ENCODE assay signal across 8 cellular contexts in genomic region chr7:47601119-47601880, GRCh38. TPM values are rescaled to one million over a fixed set of nuclear protein-coding genes. Genes with fewer than 3 reads are reported as not detected.
DNase-seq lines count a peak whose midpoint lies in the region; ATAC-seq and TF ChIP-seq lines count a peak whose summit lies in the region.

No MANE protein-coding gene starts in this region.

- H3K79me1 ChIP-seq in trophoblast cell (ENCODE audit: low read length) = peaks cover 9% of the 10 kb centered on the region

- H3K4me3 Mint-ChIP-seq in activated naive CD4-positive, alpha-beta T cell treated with anti-CD3 and anti-CD28 coated beads for 36 hours = no peak overlapping the region

- H3K27me3 ChIP-seq in trophoblast cell (ENCODE audit: insufficient read depth, low read length) (no peaks in the 10 kb centered on the region), ascending aorta (no peaks in the 10 kb centered on the region)

- H3K23ac ChIP-seq in trophoblast cell (ENCODE audit: low read length) = no peak overlapping the region

- H3K4me1 ChIP-seq in trophoblast cell (ENCODE audit: control insufficient read depth in 1 of 2, insufficient read depth in 2 of 2, low read length in 2 of 2) (peaks cover 4 to 11% of the 10 kb centered on the region in 2 experiments), ascending aorta (peaks cover 12 to 44% of the 10 kb centered on the region in 2 donors)

- no peak overlapping the region for H2AFZ ChIP-seq in trophoblast cell (ENCODE audit: insufficient read depth, low read length, poor library complexity)

- H3K27me3 Mint-ChIP-seq in activated naive CD4-positive, alpha-beta T cell treated with anti-CD3 and anti-CD28 coated beads for 36 hours (ENCODE audit: low read depth) = peaks cover 6% of the 10 kb centered on the region

- peaks cover 0 to 4% of the 10 kb centered on the region in 2 experiments for H3K36me3 ChIP-seq in trophoblast cell (ENCODE audit: control insufficient read depth in 1 of 2, insufficient read depth in 2 of 2, low read length in 2 of 2)
- H3K36me3 ChIP-seq in ascending aorta = no peaks in the 10 kb centered on the region

- peak overlapping the region; percentile 8 for H2BK12ac ChIP-seq in trophoblast cell (ENCODE audit: low read length)

- no peak overlapping the region for H3K4ac ChIP-seq in trophoblast cell (ENCODE audit: low read depth, low read length)

- H2BK120ac ChIP-seq in trophoblast cell (ENCODE audit: insufficient read depth, low read length, poor library complexity) = no peak overlapping the region

- H3K36me3 Mint-ChIP-seq in activated naive CD4-positive, alpha-beta T cell treated with anti-CD3 and anti-CD28 coated beads for 36 hours (ENCODE audit: low read depth) = no peaks in the 10 kb centered on the region

- peak overlapping the region; percentile 16 for H2AK5ac ChIP-seq in trophoblast cell (ENCODE audit: low read length)

- DNase-seq in HK-2 (ENCODE audit: unreplicated experiment) (peak; percentile 68), amniotic stem cell (lab: John Stamatoyannopoulos, UW) (peak; percentile 40), trophoblast cell (peak; percentile 19 to 34), ascending aorta (ENCODE audit: low spot score in 2 of 2) (no peak)
- no peak for DNase-seq in activated naive CD4-positive, alpha-beta T cell treated with Interleukin-2 at 50 U/mL for 16 hours
- DNase-seq in activated naive CD4-positive, alpha-beta T cell treated with anti-CD3 and anti-CD28 coated beads for 36 hours = no peak

- WGBS in trophoblast cell (ENCODE audit: extremely low coverage, insufficient coverage, insufficient read length) = no CpG with 5 or more reads among the region's 4 CpGs

- H3K4me3 ChIP-seq in trophoblast cell (ENCODE audit: low read depth, low read length) (no peak overlapping the region), ascending aorta (no peak overlapping the region)

- no peak overlapping the region for H3K14ac ChIP-seq in trophoblast cell (ENCODE audit: low read length)

- H3K27ac ChIP-seq in trophoblast cell (ENCODE audit: low read depth, low read length) (no peak overlapping the region), ascending aorta (no peak overlapping the region)

- peak overlapping the region; percentile 9 for H3K18ac ChIP-seq in trophoblast cell (ENCODE audit: low read length)

- no peaks in the 10 kb centered on the region for H3K79me2 ChIP-seq in trophoblast cell (ENCODE audit: control insufficient read depth, insufficient read depth, low read length, poor library complexity)

- CTCF ChIA-PET in activated naive CD4-positive, alpha-beta T cell treated with anti-CD3 and anti-CD28 coated beads for 36 hours (lab: Charles Lee) = interaction anchor here (0.7 kb wide), 1 partner anchor 220 kb away, joined by 3 read pairs; no protein-coding TSS in a partner anchor

- H3K9ac ChIP-seq in trophoblast cell (ENCODE audit: low read length) = no peak overlapping the region

- H4K8ac ChIP-seq in trophoblast cell (ENCODE audit: low read depth, low read length) = no peak overlapping the region

- H3K9me3 Mint-ChIP-seq in activated naive CD4-positive, alpha-beta T cell treated with anti-CD3 and anti-CD28 coated beads for 36 hours = peaks cover 23% of the 10 kb centered on the region

- H3K4me2 ChIP-seq in trophoblast cell (ENCODE audit: low read length) = no peak overlapping the region

- H3K9me3 ChIP-seq in trophoblast cell (ENCODE audit: insufficient read depth, low read depth, low read length) = peaks cover 18% of the 10 kb centered on the region
- peaks cover 0 to 7% of the 10 kb centered on the region in 2 donors for H3K9me3 ChIP-seq in ascending aorta

- H3K27ac Mint-ChIP-seq in activated naive CD4-positive, alpha-beta T cell treated with anti-CD3 and anti-CD28 coated beads for 36 hours = no peak overlapping the region

- intact Hi-C loops in ascending aorta (cut with DNase I) = loop anchor here (1.0 to 5.0 kb wide), 3 partner anchors 36 to 91 kb away; no protein-coding TSS in a partner anchor
- intact Hi-C loops in activated naive CD4-positive, alpha-beta T cell treated with anti-CD3 and anti-CD28 coated beads for 36 hours (cut with micrococcal nuclease) = no loop called here

- no peak overlapping the region for H4K91ac ChIP-seq in trophoblast cell (ENCODE audit: low read depth, low read length)

- peak; percentile 50 for ATAC-seq in GM19324 (IDR thresholded peaks at IDR 0.05; ENCODE audit: low FRiP score, unreplicated experiment)
- no peak for ATAC-seq in HG02571 (IDR thresholded peaks at IDR 0.05; ENCODE audit: unreplicated experiment)

- H3K4me1 Mint-ChIP-seq in activated naive CD4-positive, alpha-beta T cell treated with anti-CD3 and anti-CD28 coated beads for 36 hours (ENCODE audit: low read depth) = no peaks in the 10 kb centered on the region

- no peak for TF ChIP-seq CTCF in ascending aorta (IDR thresholded peaks at IDR 0.05)

- no peak overlapping the region for H4K12ac ChIP-seq in trophoblast cell (ENCODE audit: low read depth, low read length)

- H2BK5ac ChIP-seq in trophoblast cell (ENCODE audit: low read depth, low read length, poor library complexity) = no peak overlapping the region

RNA-seq across cellular contexts. Expression of gene TNS3, which starts 19.4 kb away (rescaled TPM):
- 85.9 and 86.5 TPM in 2 replicates for polyA plus RNA-seq in trophoblast cell (2013)
- 89.8 TPM for total RNA-seq in ascending aorta
- under 1 TPM; 0.12 to 0.19 TPM for total RNA-seq in activated naive CD4-positive, alpha-beta T cell treated with anti-CD3 and anti-CD28 coated beads for 36 hours

Comparison
In these comparisons a context has a peak if more than half of its experiments do, and no peak if none do; other contexts are left out.
1. DNase-seq: peak in HK-2 (single experiment), amniotic stem cell (single experiment) and trophoblast cell (2 of 2); none in ascending aorta (0 of 2), activated naive CD4-positive, alpha-beta T cell treated with Interleukin-2 at 50 U/mL for 16 hours (single experiment) and activated naive CD4-positive, alpha-beta T cell treated with anti-CD3 and anti-CD28 coated beads for 36 hours (single experiment).
2. RNA of gene TNS3, which starts 19.4 kb away (total RNA-seq): 89.8 TPM in ascending aorta (single experiment); 0.12 to 0.19 TPM in activated naive CD4-positive, alpha-beta T cell treated with anti-CD3 and anti-CD28 coated beads for 36 hours; every median in the first group is over 10 times any median in the second.